2 cellular contexts compared by ENCODE assay signal in the genomic region with DNA sequence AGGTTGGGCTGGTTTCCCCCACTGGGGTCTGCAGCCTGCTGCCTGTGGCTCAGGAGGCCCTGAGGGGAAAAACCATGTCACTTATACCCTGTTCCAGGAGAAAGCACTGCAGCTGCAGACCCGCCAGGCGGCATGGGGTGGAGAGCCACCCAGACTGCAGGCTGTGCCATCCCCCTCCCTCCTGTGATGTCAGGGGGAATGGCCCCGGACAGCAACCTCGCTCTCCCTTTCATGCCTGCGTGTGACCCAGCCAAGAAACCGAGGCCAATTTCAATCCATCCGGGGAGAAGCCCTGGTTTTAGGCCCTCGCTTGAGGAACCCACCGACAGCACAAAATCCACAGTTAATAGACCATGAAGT.
TF ChIP-seq lines count a peak whose summit lies in the region.

No MANE protein-coding gene starts in this region.

TF ChIP-seq in SK-N-SH, 30 proteins besides CTCF, POLR2A, EP300 and RAD21 (continued from another document):
- no peak for TF ChIP-seq GATA2 (CRISPR knock-in tag; IDR thresholded peaks at IDR 0.05)
- no peak for TF ChIP-seq EZH2phosphoT487 (IDR thresholded peaks at IDR 0.05; ENCODE audit: borderline replicate concordance, low read depth)

TF ChIP-seq in SK-N-SH treated with all-trans-retinoic acid at 6 μM for 48 hours, 23 proteins besides CTCF, POLR2A, EP300 and RAD21 (continued from another document):
- TF ChIP-seq, protein P1, sequence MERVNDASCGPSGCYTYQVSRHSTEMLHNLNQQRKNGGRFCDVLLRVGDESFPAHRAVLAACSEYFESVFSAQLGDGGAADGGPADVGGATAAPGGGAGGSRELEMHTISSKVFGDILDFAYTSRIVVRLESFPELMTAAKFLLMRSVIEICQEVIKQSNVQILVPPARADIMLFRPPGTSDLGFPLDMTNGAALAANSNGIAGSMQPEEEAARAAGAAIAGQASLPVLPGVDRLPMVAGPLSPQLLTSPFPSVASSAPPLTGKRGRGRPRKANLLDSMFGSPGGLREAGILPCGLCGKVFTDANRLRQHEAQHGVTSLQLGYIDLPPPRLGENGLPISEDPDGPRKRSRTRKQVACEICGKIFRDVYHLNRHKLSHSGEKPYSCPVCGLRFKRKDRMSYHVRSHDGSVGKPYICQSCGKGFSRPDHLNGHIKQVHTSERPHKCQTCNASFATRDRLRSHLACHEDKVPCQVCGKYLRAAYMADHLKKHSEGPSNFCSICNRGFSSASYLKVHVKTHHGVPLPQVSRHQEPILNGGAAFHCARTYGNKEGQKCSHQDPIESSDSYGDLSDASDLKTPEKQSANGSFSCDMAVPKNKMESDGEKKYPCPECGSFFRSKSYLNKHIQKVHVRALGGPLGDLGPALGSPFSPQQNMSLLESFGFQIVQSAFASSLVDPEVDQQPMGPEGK (CRISPR knock-in tag; IDR thresholded peaks at IDR 0.05; ENCODE audit: borderline replicate concordance) = no peak
- TF ChIP-seq ZNF565 (CRISPR knock-in tag; conservative IDR thresholded peaks at IDR 0.05; ENCODE audit: low read depth) (no peak), TSHZ2 (CRISPR knock-in tag; IDR thresholded peaks at IDR 0.05) (no peak), CREB5 (CRISPR knock-in tag; IDR thresholded peaks at IDR 0.05; ENCODE audit: low read depth) (no peak), ZNF8 (CRISPR knock-in tag; IDR thresholded peaks at IDR 0.05) (no peak), OSR1 (CRISPR knock-in tag; IDR thresholded peaks at IDR 0.05) (no peak), SNAI2 (CRISPR knock-in tag; IDR thresholded peaks at IDR 0.05) (no peak), ARNTL (CRISPR knock-in tag; IDR thresholded peaks at IDR 0.05; ENCODE audit: borderline replicate concordance, low read depth) (no peak), ZNF70 (CRISPR knock-in tag; IDR thresholded peaks at IDR 0.05) (no peak), RARB (CRISPR knock-in tag; IDR thresholded peaks at IDR 0.05) (no peak), ZFP30 (CRISPR knock-in tag; IDR thresholded peaks at IDR 0.05) (no peak)
